In the genomic region with DNA sequence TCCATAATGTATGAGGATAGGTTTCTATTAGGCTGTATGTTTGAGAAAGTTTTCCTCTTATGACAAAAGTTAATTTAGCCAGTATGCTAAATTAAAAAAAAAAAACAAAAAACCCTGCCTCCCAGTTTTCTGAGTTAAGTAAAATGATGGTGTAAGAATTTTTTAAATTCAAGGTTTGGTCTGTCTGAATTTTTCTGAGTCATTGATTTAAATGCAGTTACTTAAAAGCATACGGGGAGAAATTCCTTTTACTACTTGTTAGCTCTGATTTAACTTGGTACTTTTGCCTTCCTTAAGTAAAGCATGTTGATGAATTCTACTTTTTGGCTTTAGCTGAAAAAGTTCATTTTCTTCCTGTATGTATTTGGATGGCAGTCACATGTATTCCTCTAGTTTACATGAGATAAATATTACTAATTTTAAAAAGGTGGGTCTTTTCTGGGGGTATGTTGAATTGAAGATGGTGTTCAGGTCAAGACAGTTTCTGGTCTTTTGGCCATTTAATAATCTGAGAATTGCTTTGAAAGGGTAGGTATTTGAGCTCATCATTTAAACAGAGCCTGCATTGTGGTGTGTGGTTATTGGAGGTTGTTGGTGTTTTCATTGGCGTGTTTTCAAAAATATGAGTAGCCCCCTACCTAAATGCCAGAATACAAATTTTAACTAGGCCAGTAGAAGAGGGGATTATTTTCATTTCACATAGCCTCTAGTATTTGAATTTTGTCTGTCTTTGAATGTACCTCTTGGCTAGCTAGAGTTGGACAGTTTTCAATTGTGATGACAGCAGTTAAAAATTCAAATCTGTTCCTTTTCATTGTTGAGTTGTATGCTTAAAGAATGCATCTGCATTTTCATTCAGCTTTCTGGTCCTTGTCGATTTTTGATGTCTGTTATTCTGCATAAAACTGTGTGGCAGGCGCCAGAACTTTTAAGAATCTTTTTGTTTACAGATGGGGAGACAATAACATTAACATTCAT, we compare ENCODE assay signal across 16 cellular contexts.
DNase-seq lines count a peak whose midpoint lies in the region; ATAC-seq and TF ChIP-seq lines count a peak whose summit lies in the region.
"Had no signal": no experiment of that assay in that cellular context is flagged by ENCODE, and none has a peak within 500 bp of the region (broad histone marks: within the 10 kb centered on the region; RNA-seq: fewer than 3 reads in every experiment).

No MANE protein-coding gene starts in this region.

- DNase-seq in GM04503 (ENCODE audit: low read depth) (peak; percentile 11), WTC11 (ENCODE audit: low spot score) (no peak), fibroblast of lung (ENCODE audit: low read depth in 2 of 2) (peak; percentile 35 to 72), renal cortical epithelial cell (ENCODE audit: low read depth) (peak; percentile 43), NCI-H69 (lab: John Stamatoyannopoulos, UW) (no peak), 8988T (no peak), gastrocnemius medialis (no peak), endodermal cell (no peak)
- DNase-seq: activated naive CD4-positive, alpha-beta T cell treated with anti-CD3 and anti-CD28 coated beads, Interleukin-2, amount 10 ng/mL, durations not matched to agents 7 days and 5 days; colonic mucosa; DMS79 treated with DMSO at 0.1 percent for 48 hours; NCI-H1105; stimulated activated CD4-positive, alpha-beta T cell treated with anti-CD3 and anti-CD28 coated beads, Interleukin-1b, Interleukin-23, amount 100 ng/mL, for 48 hours; stimulated activated CD8-positive, alpha-beta memory T cell treated with anti-CD3 and anti-CD28 coated beads, Interleukin-4, amount 100 ng/mL, for 48 hours had no signal

- H3K79me2 ChIP-seq in fibroblast of lung (ENCODE audit: control insufficient read depth, insufficient read depth, low read length): peaks cover 17% of the 10 kb centered on the region

- CTCF ChIA-PET in WTC11 (lab: Charles Lee): interaction anchor here (1.2 to 1.9 kb wide), 2 partner anchors 58 to 258 kb away, joined by 4 to 6 read pairs; no protein-coding TSS in a partner anchor

- H3K27me3 ChIP-seq in fibroblast of lung (ENCODE audit: control insufficient read depth, insufficient read depth, low read length) (no peaks in the 10 kb centered on the region), gastrocnemius medialis (no peaks in the 10 kb centered on the region), endodermal cell (ENCODE audit: control insufficient read depth, insufficient read depth, low read length, poor library complexity, severe bottlenecking) (no peaks in the 10 kb centered on the region)
- H3K27me3 ChIP-seq: BLaER1, colonic mucosa had no signal

- peaks cover 61% of the 10 kb centered on the region for H3K4me1 Mint-ChIP-seq in WTC11
- peaks cover 27% of the 10 kb centered on the region for H3K4me1 Mint-ChIP-seq in endodermal cell

- H3K9me3 Mint-ChIP-seq in WTC11 (peaks cover 2% of the 10 kb centered on the region), endodermal cell (peaks cover 12% of the 10 kb centered on the region)
- H3K9me3 Mint-ChIP-seq: type B pancreatic cell had no signal

- ATAC-seq in WTC11: no peak
- no peak for ATAC-seq in gastrocnemius medialis

- H3K36me3 Mint-ChIP-seq in WTC11: peaks cover 9% of the 10 kb centered on the region
- H3K36me3 Mint-ChIP-seq in endodermal cell (ENCODE audit: low read depth): peaks cover 2% of the 10 kb centered on the region
- H3K36me3 Mint-ChIP-seq: activated naive CD4-positive, alpha-beta T cell treated with anti-CD3 and anti-CD28 coated beads, Interleukin-2, amount 10 ng/mL, durations not matched to agents 7 days and 5 days; type B pancreatic cell had no signal

- H3K4me3 ChIP-seq in fibroblast of lung (replicated peaks in 1 of 4; ENCODE audit: control extremely low read depth in 1 of 4, insufficient read depth in 1 of 4, low read depth in 3 of 4, low read length in 4 of 4) (no peak overlapping the region), gastrocnemius medialis (no peak overlapping the region), endodermal cell (ENCODE audit: low read length) (no peak overlapping the region)
- H3K4me3 ChIP-seq: BLaER1, colonic mucosa had no signal

- TF ChIP-seq POLR2A in gastrocnemius medialis (IDR thresholded peaks at IDR 0.05): no peak

- TF ChIP-seq CTCF in WTC11 (IDR thresholded peaks at IDR 0.05): no peak
- no peak for TF ChIP-seq CTCF in fibroblast of lung (conservative IDR thresholded peaks at IDR 0.05 in 1 of 2, IDR thresholded peaks at IDR 0.05 in 1 of 2; ENCODE audit: low read depth in 1 of 2, low read length in 2 of 2)
- TF ChIP-seq CTCF in gastrocnemius medialis (IDR thresholded peaks at IDR 0.05 in 4 of 5, conservative IDR thresholded peaks at IDR 0.05 in 1 of 5): no peak
- no peak for TF ChIP-seq CTCF in endodermal cell (conservative IDR thresholded peaks at IDR 0.05)

- peaks cover 2% of the 10 kb centered on the region for H4K20me1 ChIP-seq in fibroblast of lung (ENCODE audit: control insufficient read depth, extremely low read depth, insufficient read depth, low read length)

- peak overlapping the region; percentile 52 for H3K4me2 ChIP-seq in fibroblast of lung (ENCODE audit: extremely low read depth, insufficient read depth, low read length)
- H3K4me2 ChIP-seq: BLaER1 had no signal

- H2AFZ ChIP-seq in fibroblast of lung (ENCODE audit: low read length): no peak overlapping the region

- POLR2A ChIA-PET in WTC11 (lab: Charles Lee): no interaction called here

- intact Hi-C loops in gastrocnemius medialis (cut with DNase I; ENCODE audit: low total_unique reads): no loop called here

- H3K27me3 Mint-ChIP-seq in WTC11 (ENCODE audit: low read depth) (no peaks in the 10 kb centered on the region), endodermal cell (ENCODE audit: insufficient read depth) (no peaks in the 10 kb centered on the region)
- H3K27me3 Mint-ChIP-seq: activated naive CD4-positive, alpha-beta T cell treated with anti-CD3 and anti-CD28 coated beads, Interleukin-2, amount 10 ng/mL, durations not matched to agents 7 days and 5 days; type B pancreatic cell had no signal

- peak overlapping the region; percentile 55 for H3K27ac Mint-ChIP-seq in WTC11
- no peak overlapping the region for H3K27ac Mint-ChIP-seq in endodermal cell
- H3K27ac Mint-ChIP-seq: activated naive CD4-positive, alpha-beta T cell treated with anti-CD3 and anti-CD28 coated beads, Interleukin-2, amount 10 ng/mL, durations not matched to agents 7 days and 5 days; type B pancreatic cell had no signal

- H3K9me3 ChIP-seq in fibroblast of lung (ENCODE audit: control insufficient read depth, insufficient read depth, low read depth, low read length) (no peaks in the 10 kb centered on the region), gastrocnemius medialis (no peaks in the 10 kb centered on the region), endodermal cell (ENCODE audit: control insufficient read depth, low read length) (no peaks in the 10 kb centered on the region)
- H3K9me3 ChIP-seq: colonic mucosa had no signal

- H3K4me3 Mint-ChIP-seq in WTC11 (peak overlapping the region; percentile 14; the same call in 1 of the 2 replicates), endodermal cell (no peak overlapping the region)
- H3K4me3 Mint-ChIP-seq: activated naive CD4-positive, alpha-beta T cell treated with anti-CD3 and anti-CD28 coated beads, Interleukin-2, amount 10 ng/mL, durations not matched to agents 7 days and 5 days; type B pancreatic cell had no signal

- 60 to 70% methylated on average over 1 to 3 of the region's 4 CpGs for WGBS in endodermal cell (ENCODE audit: insufficient coverage in 1 of 2, insufficient read length in 1 of 2), 2 experiments

- no peak overlapping the region for H3K9ac ChIP-seq in fibroblast of lung (ENCODE audit: insufficient read depth, low read length)
- H3K9ac ChIP-seq in endodermal cell (ENCODE audit: extremely low read depth, low read length, poor library complexity, severe bottlenecking): no peak overlapping the region
- H3K9ac ChIP-seq: BLaER1 had no signal

- no peak overlapping the region for H3K27ac ChIP-seq in fibroblast of lung (ENCODE audit: insufficient read depth, low read length)
- H3K27ac ChIP-seq in gastrocnemius medialis: peak overlapping the region in 1 of 4 donors; percentile 15
- H3K27ac ChIP-seq in endodermal cell (ENCODE audit: low read depth, low read length): no peak overlapping the region
- H3K27ac ChIP-seq: BLaER1, colonic mucosa had no signal

- H3K36me3 ChIP-seq in fibroblast of lung (ENCODE audit: control insufficient read depth, insufficient read depth, low read length) (no peaks in the 10 kb centered on the region), gastrocnemius medialis (no peaks in the 10 kb centered on the region), endodermal cell (ENCODE audit: control insufficient read depth, insufficient read depth, low read length) (no peaks in the 10 kb centered on the region)
- H3K36me3 ChIP-seq: BLaER1, colonic mucosa had no signal

- in situ Hi-C loops in gastrocnemius medialis (cut with MboI; ENCODE audit: low sequenced_read_pairs in 4 of 4): no loop called here

- H3K4me1 ChIP-seq in fibroblast of lung (ENCODE audit: control insufficient read depth, extremely low read depth, insufficient read depth, low read length): peaks cover 6% of the 10 kb centered on the region
- peaks cover 71 to 77% of the 10 kb centered on the region in 2 donors for H3K4me1 ChIP-seq in gastrocnemius medialis
- H3K4me1 ChIP-seq in endodermal cell (ENCODE audit: control insufficient read depth, insufficient read depth, low read length): no peaks in the 10 kb centered on the region
- H3K4me1 ChIP-seq: BLaER1, colonic mucosa had no signal

TF ChIP-seq in WTC11, 78 proteins besides CTCF, POLR2A, EP300 and RAD21 (continues in another document):
- no peak for TF ChIP-seq SOX15 (CRISPR knock-in tag; IDR thresholded peaks at IDR 0.05)
- no peak for TF ChIP-seq ATF1 (CRISPR knock-in tag; IDR thresholded peaks at IDR 0.05)
- TF ChIP-seq, protein P1, sequence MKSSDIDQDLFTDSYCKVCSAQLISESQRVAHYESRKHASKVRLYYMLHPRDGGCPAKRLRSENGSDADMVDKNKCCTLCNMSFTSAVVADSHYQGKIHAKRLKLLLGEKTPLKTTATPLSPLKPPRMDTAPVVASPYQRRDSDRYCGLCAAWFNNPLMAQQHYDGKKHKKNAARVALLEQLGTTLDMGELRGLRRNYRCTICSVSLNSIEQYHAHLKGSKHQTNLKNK (CRISPR knock-in tag; IDR thresholded peaks at IDR 0.05): no peak
- TF ChIP-seq KAT7 (CRISPR knock-in tag; IDR thresholded peaks at IDR 0.05; ENCODE audit: borderline replicate concordance): no peak
- TF ChIP-seq, protein P2, sequence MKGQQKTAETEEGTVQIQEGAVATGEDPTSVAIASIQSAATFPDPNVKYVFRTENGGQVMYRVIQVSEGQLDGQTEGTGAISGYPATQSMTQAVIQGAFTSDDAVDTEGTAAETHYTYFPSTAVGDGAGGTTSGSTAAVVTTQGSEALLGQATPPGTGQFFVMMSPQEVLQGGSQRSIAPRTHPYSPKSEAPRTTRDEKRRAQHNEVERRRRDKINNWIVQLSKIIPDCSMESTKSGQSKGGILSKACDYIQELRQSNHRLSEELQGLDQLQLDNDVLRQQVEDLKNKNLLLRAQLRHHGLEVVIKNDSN (CRISPR knock-in tag; IDR thresholded peaks at IDR 0.05): no peak
- TF ChIP-seq ELF4 (CRISPR knock-in tag; IDR thresholded peaks at IDR 0.05; ENCODE audit: low read depth): no peak

Comparison
In these comparisons a context has a peak if more than half of its experiments do, and no peak if none do; other contexts are left out.
1. DNase-seq: peak in GM04503 (single experiment), fibroblast of lung (2 of 2) and renal cortical epithelial cell (single experiment); none in WTC11 (single experiment), NCI-H69 (single experiment), 8988T (single experiment), gastrocnemius medialis (0 of 2) and endodermal cell (single experiment).